In genomic region chr10:93469454-93469853, GRCh38 we compare ENCODE assay signal across 14 cellular contexts. TPM values are rescaled to one million over a fixed set of nuclear protein-coding genes. Genes with fewer than 3 reads are reported as not detected.
A peak's percentile ranks its signal among the peaks of the same experiment; 100 is the strongest.
DNase-seq lines count a peak whose midpoint lies in the region; ATAC-seq and TF ChIP-seq lines count a peak whose summit lies in the region.
"Had no signal": no experiment of that assay in that cellular context is flagged by ENCODE, and none has a peak within 500 bp of the region (broad histone marks: within the 10 kb centered on the region; RNA-seq: fewer than 3 reads in every experiment).

No MANE protein-coding gene starts in this region.

- H3K27ac Mint-ChIP-seq in Calu3 (ENCODE audit: unreplicated experiment): peak overlapping the region; percentile 97
- no peak overlapping the region for H3K27ac Mint-ChIP-seq in activated naive CD4-positive, alpha-beta T cell treated with anti-CD3 and anti-CD28 coated beads, Interleukin-2, amount 50 U/mL, for 72 hours
- H3K27ac Mint-ChIP-seq in stimulated activated memory B cell treated with anti-CD40 and anti-IgM and Interleukin-4, amounts not matched to agents 10 μg/mL and 1 μg/mL and 100 μg/mL, for 72 hours: no peak overlapping the region
- H3K27ac Mint-ChIP-seq: activated CD8-positive, alpha-beta T cell treated with anti-CD3 and anti-CD28 coated beads, Interleukin-2, amount 10 ng/mL, durations not matched to agents 7 days and 5 days; B cell had no signal

- peak overlapping the region; percentile 97 for H3K27ac ChIP-seq in SJSA1
- H3K27ac ChIP-seq in hepatocyte: peak overlapping the region; percentile 78

- H3K36me3 Mint-ChIP-seq in Calu3 (ENCODE audit: insufficient read depth, unreplicated experiment): peaks cover 83% of the 10 kb centered on the region
- peaks cover 10 to 27% of the 10 kb centered on the region in 2 donors for H3K36me3 Mint-ChIP-seq in activated naive CD4-positive, alpha-beta T cell treated with anti-CD3 and anti-CD28 coated beads, Interleukin-2, amount 50 U/mL, for 72 hours
- no peaks in the 10 kb centered on the region for H3K36me3 Mint-ChIP-seq in stimulated activated memory B cell treated with anti-CD40 and anti-IgM and Interleukin-4, amounts not matched to agents 10 μg/mL and 1 μg/mL and 100 μg/mL, for 72 hours

- peaks cover 70% of the 10 kb centered on the region for H3K36me3 ChIP-seq in SJSA1
- no peaks in the 10 kb centered on the region for H3K36me3 ChIP-seq in hepatocyte (replicated peaks; ENCODE audit: insufficient read depth, low read depth)
- H3K36me3 ChIP-seq in skeletal muscle satellite cell (ENCODE audit: insufficient read depth, low read length): peaks cover 44% of the 10 kb centered on the region
- H3K36me3 ChIP-seq: Peyer's patch had no signal

- H3K9me2 ChIP-seq in hepatocyte (replicated peaks; ENCODE audit: insufficient read depth): no peaks in the 10 kb centered on the region

- no peak overlapping the region for H3K4me3 ChIP-seq in SJSA1
- H3K4me3 ChIP-seq in hepatocyte: no peak overlapping the region
- peak overlapping the region; percentile 34 for H3K4me3 ChIP-seq in skeletal muscle satellite cell (ENCODE audit: low read length)
- H3K4me3 ChIP-seq: Peyer's patch had no signal

- no peaks in the 10 kb centered on the region for H4K20me1 ChIP-seq in hepatocyte (ENCODE audit: insufficient read depth, poor library complexity, severe bottlenecking)

- no peaks in the 10 kb centered on the region for H3K27me3 ChIP-seq in SJSA1 (replicated peaks)
- H3K27me3 ChIP-seq in hepatocyte: no peaks in the 10 kb centered on the region
- no peaks in the 10 kb centered on the region for H3K27me3 ChIP-seq in skeletal muscle satellite cell (ENCODE audit: control insufficient read depth, insufficient read depth, low read length)
- H3K27me3 ChIP-seq: Peyer's patch had no signal

- no TSS peak for BruUV-seq in Calu3 (replicated peaks; lab: Mats Ljungman, UMichigan)

- H3K4me2 ChIP-seq in hepatocyte: no peak overlapping the region
- H3K4me2 ChIP-seq in skeletal muscle satellite cell (ENCODE audit: low read length): peak overlapping the region; percentile 28

- ATAC-seq in activated naive CD4-positive, alpha-beta T cell treated with anti-CD3 and anti-CD28 coated beads, Interleukin-2, amount 50 U/mL, for 72 hours: no peak
- ATAC-seq in stimulated activated memory B cell treated with anti-CD40 and anti-IgM and Interleukin-4, amounts not matched to agents 10 μg/mL and 1 μg/mL and 100 μg/mL, for 72 hours: no peak
- ATAC-seq: activated CD8-positive, alpha-beta T cell treated with anti-CD3 and anti-CD28 coated beads, Interleukin-2, amount 10 ng/mL, durations not matched to agents 7 days and 5 days had no signal

- no peak for DNase-seq in Calu3
- no peak for DNase-seq in SJSA1 (ENCODE audit: low read depth in 1 of 2, low spot score in 2 of 2)
- no peak for DNase-seq in hepatocyte (ENCODE audit: low spot score)
- no peak for DNase-seq in amygdala (lab: John Stamatoyannopoulos, UW)
- no peak for DNase-seq in activated naive CD4-positive, alpha-beta T cell treated with anti-CD3 and anti-CD28 coated beads, Interleukin-2, amount 50 U/mL, for 72 hours (ENCODE audit: low spot score in 2 of 2)
- DNase-seq in NCI-H1105 (lab: John Stamatoyannopoulos, UW): no peak
- DNase-seq: activated CD8-positive, alpha-beta T cell treated with anti-CD3 and anti-CD28 coated beads, Interleukin-2, amount 10 ng/mL, durations not matched to agents 7 days and 5 days; central memory CD4-positive, alpha-beta T cell; kidney glomerular epithelial cell; NCI-H1105 treated with DMSO at 0.1 percent for 48 hours; Peyer's patch had no signal

- no peaks in the 10 kb centered on the region; the same call in 1 of the 2 replicates for H3K9me3 ChIP-seq in SJSA1 (replicated peaks)
- no peaks in the 10 kb centered on the region for H3K9me3 ChIP-seq in hepatocyte (ENCODE audit: low read depth)
- H3K9me3 ChIP-seq in skeletal muscle satellite cell (replicated peaks; ENCODE audit: low read length): no peaks in the 10 kb centered on the region
- H3K9me3 ChIP-seq: Peyer's patch had no signal

- H3K27me3 Mint-ChIP-seq in Calu3 (ENCODE audit: unreplicated experiment): no peaks in the 10 kb centered on the region
- no peaks in the 10 kb centered on the region for H3K27me3 Mint-ChIP-seq in stimulated activated memory B cell treated with anti-CD40 and anti-IgM and Interleukin-4, amounts not matched to agents 10 μg/mL and 1 μg/mL and 100 μg/mL, for 72 hours
- H3K27me3 Mint-ChIP-seq: B cell had no signal

- CTCF ChIA-PET in Calu3 (lab: Charles Lee): no interaction called here

- intact Hi-C loops in Calu3 (cut with micrococcal nuclease; ENCODE audit: unreplicated experiment): no loop called here

- H3K9me3 Mint-ChIP-seq in Calu3 (ENCODE audit: low read depth, unreplicated experiment): no peaks in the 10 kb centered on the region
- peaks cover 0 to 7% of the 10 kb centered on the region in 2 donors for H3K9me3 Mint-ChIP-seq in activated naive CD4-positive, alpha-beta T cell treated with anti-CD3 and anti-CD28 coated beads, Interleukin-2, amount 50 U/mL, for 72 hours
- H3K9me3 Mint-ChIP-seq in stimulated activated memory B cell treated with anti-CD40 and anti-IgM and Interleukin-4, amounts not matched to agents 10 μg/mL and 1 μg/mL and 100 μg/mL, for 72 hours: no peaks in the 10 kb centered on the region

- H3K4me1 ChIP-seq in SJSA1 (replicated peaks) (peaks cover 96% of the 10 kb centered on the region), hepatocyte (ENCODE audit: insufficient read depth) (peaks cover 10% of the 10 kb centered on the region), skeletal muscle satellite cell (ENCODE audit: control insufficient read depth, insufficient read depth, low read length) (peaks cover 88% of the 10 kb centered on the region)

- H3K4me3 Mint-ChIP-seq in Calu3 (ENCODE audit: low read depth, unreplicated experiment): no peak overlapping the region
- H3K4me3 Mint-ChIP-seq in stimulated activated memory B cell treated with anti-CD40 and anti-IgM and Interleukin-4, amounts not matched to agents 10 μg/mL and 1 μg/mL and 100 μg/mL, for 72 hours: no peak overlapping the region
- H3K4me3 Mint-ChIP-seq: activated CD8-positive, alpha-beta T cell treated with anti-CD3 and anti-CD28 coated beads, Interleukin-2, amount 10 ng/mL, durations not matched to agents 7 days and 5 days; B cell had no signal

- no peak overlapping the region for H2AFZ ChIP-seq in hepatocyte

- TF ChIP-seq CTCF in Calu3 (IDR thresholded peaks at IDR 0.05; ENCODE audit: unreplicated experiment) (no peak), hepatocyte (IDR thresholded peaks at IDR 0.05; ENCODE audit: poor library complexity) (no peak)

- peaks cover 55% of the 10 kb centered on the region for H3K79me2 ChIP-seq in hepatocyte

- WGBS in hepatocyte (ENCODE audit: low lambda C conversion rate, missing lambda C conversion rate): 100% methylated on average over 3 of the region's 3 CpGs

- peaks cover 55% of the 10 kb centered on the region for H3K4me1 Mint-ChIP-seq in Calu3 (ENCODE audit: low read depth, unreplicated experiment)
- no peaks in the 10 kb centered on the region for H3K4me1 Mint-ChIP-seq in stimulated activated memory B cell treated with anti-CD40 and anti-IgM and Interleukin-4, amounts not matched to agents 10 μg/mL and 1 μg/mL and 100 μg/mL, for 72 hours

- peak overlapping the region; percentile 79 for H3K9ac ChIP-seq in skeletal muscle satellite cell (ENCODE audit: low read depth, low read length)

RNA-seq across cellular contexts. Expression of gene MYOF, which starts 12.7 kb away (rescaled TPM):
- 468 and 474 TPM in 2 replicates for total RNA-seq in Calu3 (2022)
- total RNA-seq in SJSA1 (2014; rRNA removed; shearing (Covaris generic)): 198 and 300 TPM in 2 replicates
- 41.8 and 47.9 TPM in 2 replicates for total RNA-seq in hepatocyte
- polyA plus RNA-seq in hepatocyte: 16.6 and 28.0 TPM in 2 replicates
- total RNA-seq in skeletal muscle satellite cell (2012; rRNA removed): 168 and 212 TPM in 2 replicates
- total RNA-seq in activated naive CD4-positive, alpha-beta T cell treated with anti-CD3 and anti-CD28 coated beads, Interleukin-2, amount 50 U/mL, for 72 hours: 10 to 100 TPM; 55.4 to 65.6 TPM

RNA-seq across cellular contexts. Expression of gene CEP55, which starts 27.0 kb away (rescaled TPM):
- 46.9 and 52.2 TPM in 2 replicates for total RNA-seq in Calu3 (2022)
- 149 and 198 TPM in 2 replicates for total RNA-seq in SJSA1 (2014; rRNA removed; shearing (Covaris generic))
- 3.6 and 4.0 TPM in 2 replicates for total RNA-seq in hepatocyte
- polyA plus RNA-seq in hepatocyte: 5.4 and 5.9 TPM in 2 replicates
- 21.5 and 29.3 TPM in 2 replicates for total RNA-seq in skeletal muscle satellite cell (2012; rRNA removed)
- total RNA-seq in activated naive CD4-positive, alpha-beta T cell treated with anti-CD3 and anti-CD28 coated beads, Interleukin-2, amount 50 U/mL, for 72 hours: 10 to 100 TPM; 61.3 to 85.1 TPM
